22 cellular contexts compared by ENCODE assay signal in the genomic region with DNA sequence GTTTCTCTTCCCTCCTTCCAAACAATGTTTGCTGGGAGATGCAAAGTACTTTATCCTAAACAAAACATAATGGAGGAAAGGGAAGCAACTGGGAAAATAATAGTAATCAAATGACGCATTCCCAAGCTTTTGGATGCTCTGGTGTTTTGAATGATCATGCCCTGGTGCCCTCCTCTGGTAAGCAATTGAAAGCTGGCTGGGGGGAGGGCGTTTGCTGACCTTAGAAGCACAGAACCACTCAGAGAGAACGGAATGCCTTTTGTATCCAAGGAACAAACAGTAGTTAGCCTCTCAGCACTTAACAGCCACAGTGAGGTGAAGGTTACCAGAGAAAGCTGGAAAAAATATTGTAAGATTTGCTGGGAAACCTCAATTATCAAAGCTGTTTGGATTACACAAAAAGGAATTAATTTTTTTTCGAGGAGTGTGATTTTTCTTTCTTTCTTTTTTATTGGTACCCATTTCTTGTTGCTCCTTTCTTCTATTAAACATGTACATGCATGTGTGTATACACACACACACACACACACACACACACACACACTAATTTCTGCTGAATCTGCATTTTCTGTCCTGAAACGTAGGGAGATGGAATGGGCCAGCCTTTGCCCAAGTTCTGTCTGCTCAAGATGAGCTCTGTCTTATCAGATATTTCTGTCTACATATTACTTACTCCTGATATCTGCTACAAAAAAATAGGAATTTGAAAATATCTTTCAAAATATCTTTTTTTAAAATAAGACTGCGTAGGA.
DNase-seq lines count a peak whose midpoint lies in the region; ATAC-seq and TF ChIP-seq lines count a peak whose summit lies in the region.
"Had no signal": no experiment of that assay in that cellular context is flagged by ENCODE, and none has a peak within 500 bp of the region (broad histone marks: within the 10 kb centered on the region; RNA-seq: fewer than 3 reads in every experiment).

No MANE protein-coding gene starts in this region.

- H3K4me3 Mint-ChIP-seq in endodermal cell = no peak overlapping the region
- H3K4me3 Mint-ChIP-seq: activated naive CD8-positive, alpha-beta T cell treated with anti-CD3 and anti-CD28 coated beads, Interleukin-2, amount 10 ng/mL, durations not matched to agents 7 days and 5 days; naive B cell; stimulated activated naive B cell treated with anti-CD40 and anti-IgM and Interleukin-4, amounts not matched to agents 10 μg/mL and 1 μg/mL and 100 μg/mL, for 72 hours had no signal

- peak overlapping the region; percentile 11 for H3K27ac ChIP-seq in HUES48 (ENCODE audit: low read depth, low read length)
- H3K27ac ChIP-seq in endodermal cell (ENCODE audit: low read depth, low read length) = no peak overlapping the region
- no peak overlapping the region for H3K27ac ChIP-seq in neuronal stem cell (replicated peaks; ENCODE audit: low read length)
- H3K27ac ChIP-seq: brain microvascular endothelial cell, VCaP had no signal

- ATAC-seq in GM18519 (IDR thresholded peaks at IDR 0.05; ENCODE audit: low FRiP score, unreplicated experiment) (no peak), HG03045 (IDR thresholded peaks at IDR 0.05; ENCODE audit: unreplicated experiment) (no peak)
- ATAC-seq: left lobe of liver; stimulated activated naive B cell treated with anti-CD40 and anti-IgM and Interleukin-4, amounts not matched to agents 10 μg/mL and 1 μg/mL and 100 μg/mL, for 72 hours had no signal

- H3K4me1 ChIP-seq in HUES48 (ENCODE audit: control insufficient read depth, insufficient read depth, low read length) = peaks cover 21% of the 10 kb centered on the region
- no peaks in the 10 kb centered on the region for H3K4me1 ChIP-seq in endodermal cell (ENCODE audit: control insufficient read depth, insufficient read depth, low read length)
- H3K4me1 ChIP-seq in neuronal stem cell (ENCODE audit: control insufficient read depth in 2 of 2, insufficient read depth in 1 of 2, low read depth in 1 of 2, low read length in 2 of 2) = peaks cover 1 to 6% of the 10 kb centered on the region in 2 donors

- no peak overlapping the region for H3K14ac ChIP-seq in neuronal stem cell (ENCODE audit: low read length)

- H3K4ac ChIP-seq in neuronal stem cell (ENCODE audit: low read length) = no peak overlapping the region

- no peak overlapping the region for H3K23ac ChIP-seq in neuronal stem cell (ENCODE audit: low read depth, low read length, poor library complexity)

- H3K9me3 ChIP-seq in HUES48 (ENCODE audit: control insufficient read depth, insufficient read depth, low read length) (no peaks in the 10 kb centered on the region), endodermal cell (ENCODE audit: control insufficient read depth, low read length) (no peaks in the 10 kb centered on the region), neuronal stem cell (replicated peaks in 1 of 2; ENCODE audit: control insufficient read depth in 2 of 2, insufficient read depth in 1 of 2, low read depth in 1 of 2, low read length in 2 of 2) (no peaks in the 10 kb centered on the region)

- H3K4me2 ChIP-seq in neuronal stem cell (ENCODE audit: insufficient read depth, low read length, poor library complexity, severe bottlenecking) = no peak overlapping the region

- no peak overlapping the region for H3K4me3 ChIP-seq in HUES48 (ENCODE audit: low read depth, low read length)
- H3K4me3 ChIP-seq in endodermal cell (ENCODE audit: low read length) = no peak overlapping the region
- no peak overlapping the region for H3K4me3 ChIP-seq in neuronal stem cell (ENCODE audit: low read length in 2 of 2)
- H3K4me3 ChIP-seq: tibial nerve had no signal

- H3K36me3 ChIP-seq in HUES48 (ENCODE audit: control insufficient read depth, insufficient read depth, low read length) = no peaks in the 10 kb centered on the region
- H3K36me3 ChIP-seq in endodermal cell (ENCODE audit: control insufficient read depth, insufficient read depth, low read length) = no peaks in the 10 kb centered on the region
- H3K36me3 ChIP-seq in neuronal stem cell (replicated peaks in 1 of 2; ENCODE audit: control insufficient read depth in 2 of 2, insufficient read depth in 2 of 2, low read length in 2 of 2) = no peaks in the 10 kb centered on the region
- H3K36me3 ChIP-seq: brain microvascular endothelial cell, tibial nerve had no signal

- H3K27ac Mint-ChIP-seq in endodermal cell = no peak overlapping the region
- H3K27ac Mint-ChIP-seq: activated naive CD8-positive, alpha-beta T cell treated with anti-CD3 and anti-CD28 coated beads, Interleukin-2, amount 10 ng/mL, durations not matched to agents 7 days and 5 days; naive B cell; stimulated activated naive B cell treated with anti-CD40 and anti-IgM and Interleukin-4, amounts not matched to agents 10 μg/mL and 1 μg/mL and 100 μg/mL, for 72 hours had no signal

- no peak overlapping the region for H2BK15ac ChIP-seq in neuronal stem cell (ENCODE audit: low read length)

- peaks cover 6% of the 10 kb centered on the region for H3K4me1 Mint-ChIP-seq in endodermal cell
- H3K4me1 Mint-ChIP-seq: activated naive CD8-positive, alpha-beta T cell treated with anti-CD3 and anti-CD28 coated beads, Interleukin-2, amount 10 ng/mL, durations not matched to agents 7 days and 5 days; naive B cell; stimulated activated naive B cell treated with anti-CD40 and anti-IgM and Interleukin-4, amounts not matched to agents 10 μg/mL and 1 μg/mL and 100 μg/mL, for 72 hours had no signal

- H2BK12ac ChIP-seq in neuronal stem cell (ENCODE audit: low read length) = no peak overlapping the region

- no peaks in the 10 kb centered on the region for H3K27me3 ChIP-seq in HUES48 (ENCODE audit: control insufficient read depth, insufficient read depth, low read length)
- no peaks in the 10 kb centered on the region for H3K27me3 ChIP-seq in endodermal cell (ENCODE audit: control insufficient read depth, insufficient read depth, low read length, poor library complexity, severe bottlenecking)
- H3K27me3 ChIP-seq in neuronal stem cell (ENCODE audit: control insufficient read depth in 3 of 3, insufficient read depth in 3 of 3, low read depth in 1 of 3, low read length in 3 of 3) = no peaks in the 10 kb centered on the region
- H3K27me3 ChIP-seq: brain microvascular endothelial cell, tibial nerve had no signal

- no peak overlapping the region for H2AK5ac ChIP-seq in neuronal stem cell (ENCODE audit: low read depth, low read length)

- H3K79me1 ChIP-seq in neuronal stem cell (ENCODE audit: low read depth, low read length) = no peaks in the 10 kb centered on the region

- H2BK120ac ChIP-seq in neuronal stem cell (ENCODE audit: low read depth, low read length) = no peak overlapping the region

- H4K91ac ChIP-seq in neuronal stem cell (ENCODE audit: low read depth, low read length, poor library complexity) = no peak overlapping the region

- H3K27me3 Mint-ChIP-seq in endodermal cell (ENCODE audit: insufficient read depth) = peaks cover 3% of the 10 kb centered on the region
- H3K27me3 Mint-ChIP-seq: activated naive CD8-positive, alpha-beta T cell treated with anti-CD3 and anti-CD28 coated beads, Interleukin-2, amount 10 ng/mL, durations not matched to agents 7 days and 5 days; naive B cell had no signal

- H3K9me3 Mint-ChIP-seq in endodermal cell = no peaks in the 10 kb centered on the region

- peak; percentile 79 for DNase-seq in endodermal cell
- DNase-seq in iPS-NIHi7 (ENCODE audit: extremely low spot score) = peak; percentile 70
- peak; percentile 38 for DNase-seq in neuronal stem cell (ENCODE audit: low spot score)
- DNase-seq in HuH-7.5 (ENCODE audit: low spot score) = no peak
- DNase-seq: activated naive CD8-positive, alpha-beta T cell treated with anti-CD3 and anti-CD28 coated beads, Interleukin-2, amount 10 ng/mL, durations not matched to agents 7 days and 5 days; brain microvascular endothelial cell; Calu3; dermis blood vessel endothelial cell; GF-D8; glutamatergic neuron; naive B cell; NCI-H1436 treated with DMSO at 0.1 percent for 48 hours; NCI-H2227 treated with DMSO at 0.1 percent for 48 hours; SHP77; stimulated activated CD4-positive, alpha-beta T cell treated with anti-CD3 and anti-CD28 coated beads, Interleukin-12 subunit alpha, Interleukin-12 subunit beta, amount 100 ng/mL, for 4 hours; stimulated activated naive B cell treated with anti-CD40 and anti-IgM and Interleukin-4, amounts not matched to agents 10 μg/mL and 1 μg/mL and 100 μg/mL, for 72 hours had no signal

- no peaks in the 10 kb centered on the region for H3K36me3 Mint-ChIP-seq in endodermal cell (ENCODE audit: low read depth)
- H3K36me3 Mint-ChIP-seq: activated naive CD8-positive, alpha-beta T cell treated with anti-CD3 and anti-CD28 coated beads, Interleukin-2, amount 10 ng/mL, durations not matched to agents 7 days and 5 days; naive B cell; stimulated activated naive B cell treated with anti-CD40 and anti-IgM and Interleukin-4, amounts not matched to agents 10 μg/mL and 1 μg/mL and 100 μg/mL, for 72 hours had no signal

- no peak overlapping the region for H3K18ac ChIP-seq in neuronal stem cell (ENCODE audit: low read length)

- no peak overlapping the region for H4K8ac ChIP-seq in neuronal stem cell (ENCODE audit: low read depth, low read length)

- no peak overlapping the region for H2BK5ac ChIP-seq in neuronal stem cell (ENCODE audit: low read length)

- 57 to 63% methylated on average over 1 to 6 of the region's 6 CpGs for WGBS in endodermal cell (ENCODE audit: insufficient coverage in 1 of 2, insufficient read length in 1 of 2), 2 experiments
- no CpG with 5 or more reads among the region's 6 CpGs for WGBS in neuronal stem cell (ENCODE audit: extremely low coverage in 2 of 2, insufficient read length in 2 of 2, insufficient replicate concordance in 1 of 2), 2 donors

- TF ChIP-seq CTCF in endodermal cell (conservative IDR thresholded peaks at IDR 0.05) = peak; percentile 35

- peak overlapping the region; percentile 70 for H2AFZ ChIP-seq in neuronal stem cell (ENCODE audit: low read length)

- H3K9ac ChIP-seq in HUES48 (ENCODE audit: low read depth, low read length) (no peak overlapping the region), endodermal cell (ENCODE audit: extremely low read depth, low read length, poor library complexity, severe bottlenecking) (no peak overlapping the region), neuronal stem cell (ENCODE audit: low read depth, low read length, poor library complexity) (no peak overlapping the region)
